ENCODE assay signal across 8 cellular contexts in genomic region chr17:59220328-59221158, GRCh38. TPM values are rescaled to one million over a fixed set of nuclear protein-coding genes. Genes with fewer than 3 reads are reported as not detected.
DNase-seq lines count a peak whose midpoint lies in the region; ATAC-seq and TF ChIP-seq lines count a peak whose summit lies in the region.

Gene GDPD1, plus strand, starts transcription at chr17:59220511. Its CDS starts 99 bp downstream, at chr17:59220610.

- peaks cover 13% of the 10 kb centered on the region for H3K4me1 Mint-ChIP-seq in activated CD4-positive, alpha-beta T cell treated with anti-CD3 and anti-CD28 coated beads, Interleukin-2, amount 10 ng/mL, durations not matched to agents 7 days and 5 days
- peaks cover 10% of the 10 kb centered on the region for H3K4me1 Mint-ChIP-seq in dendritic cell treated with granulocyte-macrophage colony-stimulating factor and Interleukin-4, amounts not matched to agents 40 ng/mL and 50 ng/mL, for 4 days (ENCODE audit: low read depth)

- H3K36me3 Mint-ChIP-seq in activated CD4-positive, alpha-beta T cell treated with anti-CD3 and anti-CD28 coated beads, Interleukin-2, amount 10 ng/mL, durations not matched to agents 7 days and 5 days (ENCODE audit: low read depth), result peaks cover 6% of the 10 kb centered on the region
- H3K36me3 Mint-ChIP-seq in dendritic cell treated with granulocyte-macrophage colony-stimulating factor and Interleukin-4, amounts not matched to agents 40 ng/mL and 50 ng/mL, for 4 days (ENCODE audit: low read depth), result peaks cover 9% of the 10 kb centered on the region

- peak; percentile 89 for ATAC-seq in GM19351 (IDR thresholded peaks at IDR 0.05; ENCODE audit: unreplicated experiment)
- ATAC-seq in HG03520 (IDR thresholded peaks at IDR 0.05; ENCODE audit: unreplicated experiment), result peak; percentile 97
- peak; percentile 98 for ATAC-seq in left lung

- no peaks in the 10 kb centered on the region for H3K9me3 Mint-ChIP-seq in activated CD4-positive, alpha-beta T cell treated with anti-CD3 and anti-CD28 coated beads, Interleukin-2, amount 10 ng/mL, durations not matched to agents 7 days and 5 days
- no peaks in the 10 kb centered on the region for H3K9me3 Mint-ChIP-seq in dendritic cell treated with granulocyte-macrophage colony-stimulating factor and Interleukin-4, amounts not matched to agents 40 ng/mL and 50 ng/mL, for 4 days

- peaks cover 0 to 15% of the 10 kb centered on the region in 2 donors for H3K4me1 ChIP-seq in left lung

- DNase-seq in CD1c-positive myeloid dendritic cell (ENCODE audit: extremely low spot score) (peak; percentile 98), NCI-H526 (lab: John Stamatoyannopoulos, UW) (peak; percentile 93 to 99), left lung (peak; percentile 96 to 100)
- DNase-seq in activated CD4-positive, alpha-beta T cell treated with anti-CD3 and anti-CD28 coated beads, Interleukin-2, amount 10 ng/mL, durations not matched to agents 7 days and 5 days, result peak; percentile 96
- DNase-seq in stimulated activated CD4-positive, alpha-beta T cell treated with anti-CD3 and anti-CD28 coated beads, Interleukin-2, amount 100 ng/mL, for 4 hours (ENCODE audit: low read depth), result peak; percentile 97

- H3K27me3 Mint-ChIP-seq in activated CD4-positive, alpha-beta T cell treated with anti-CD3 and anti-CD28 coated beads, Interleukin-2, amount 10 ng/mL, durations not matched to agents 7 days and 5 days, result no peaks in the 10 kb centered on the region
- H3K27me3 Mint-ChIP-seq in dendritic cell treated with granulocyte-macrophage colony-stimulating factor and Interleukin-4, amounts not matched to agents 40 ng/mL and 50 ng/mL, for 4 days, result peaks cover 3% of the 10 kb centered on the region

- TF ChIP-seq CTCF in left lung (IDR thresholded peaks at IDR 0.05), result peak; percentile 72 to 80

- H3K27ac Mint-ChIP-seq in activated CD4-positive, alpha-beta T cell treated with anti-CD3 and anti-CD28 coated beads, Interleukin-2, amount 10 ng/mL, durations not matched to agents 7 days and 5 days, result peak within 1 kb of the TSS; percentile 94
- H3K27ac Mint-ChIP-seq in dendritic cell treated with granulocyte-macrophage colony-stimulating factor and Interleukin-4, amounts not matched to agents 40 ng/mL and 50 ng/mL, for 4 days, result peak within 1 kb of the TSS; percentile 82

- no peaks in the 10 kb centered on the region for H3K9me3 ChIP-seq in left lung

- intact Hi-C loops in dendritic cell treated with granulocyte-macrophage colony-stimulating factor and Interleukin-4, amounts not matched to agents 40 ng/mL and 50 ng/mL, for 4 days (cut with micrococcal nuclease), result loop anchor here (2.0 kb wide), 2 partner anchors 90 to 220 kb away; no protein-coding TSS in a partner anchor
- intact Hi-C loops in left lung (cut with DNase I), result no loop called here

- POLR2A ChIA-PET in activated CD4-positive, alpha-beta T cell treated with anti-CD3 and anti-CD28 coated beads, Interleukin-2, amount 10 ng/mL, durations not matched to agents 7 days and 5 days (lab: Charles Lee), result interaction anchor here (0.7 kb wide), 1 partner anchor 114 kb away, joined by 3 read pairs; the partner anchor contains the start of gene TRIM37

- CTCF ChIA-PET in activated CD4-positive, alpha-beta T cell treated with anti-CD3 and anti-CD28 coated beads, Interleukin-2, amount 10 ng/mL, durations not matched to agents 7 days and 5 days (lab: Charles Lee), result interaction anchor here (0.9 to 1.3 kb wide), 6 partner anchors 8 to 240 kb away, joined by 3 to 8 read pairs (median 4); partner anchors contain the start of gene SMG8

- peak within 1 kb of the TSS; percentile 97 for H3K4me3 Mint-ChIP-seq in activated CD4-positive, alpha-beta T cell treated with anti-CD3 and anti-CD28 coated beads, Interleukin-2, amount 10 ng/mL, durations not matched to agents 7 days and 5 days
- peak within 1 kb of the TSS; percentile 97 for H3K4me3 Mint-ChIP-seq in dendritic cell treated with granulocyte-macrophage colony-stimulating factor and Interleukin-4, amounts not matched to agents 40 ng/mL and 50 ng/mL, for 4 days

- peak within 1 kb of the TSS; percentile 62 to 80 for H3K27ac ChIP-seq in left lung

- H3K27me3 ChIP-seq in left lung, result no peaks in the 10 kb centered on the region

- peak within 1 kb of the TSS; percentile 74 to 76 for H3K4me3 ChIP-seq in left lung

- peaks cover 0 to 2% of the 10 kb centered on the region in 2 donors for H3K36me3 ChIP-seq in left lung

RNA-seq across cellular contexts. Expression of gene GDPD1, which starts in this region (rescaled TPM):
- total RNA-seq in activated CD4-positive, alpha-beta T cell treated with anti-CD3 and anti-CD28 coated beads, Interleukin-2, amount 10 ng/mL, durations not matched to agents 7 days and 5 days, result 1 to 10 TPM; 2.2 to 2.5 TPM
- total RNA-seq in left lung, result 1 to 10 TPM; 2.8 to 4.8 TPM

Comparison
In these comparisons a context has a peak if more than half of its experiments do, and no peak if none do; other contexts are left out.
1. Peak in every context shown above with its lines: DNase-seq, ATAC-seq, H3K4me3 ChIP-seq and H3K27ac ChIP-seq.